Comparison of ENCODE assay signal across 8 cellular contexts in genomic region chr11:45917286-45917622, GRCh38. TPM values are rescaled to one million over a fixed set of nuclear protein-coding genes. Genes with fewer than 3 reads are reported as not detected.
A peak's percentile ranks its signal among the peaks of the same experiment; 100 is the strongest.
DNase-seq lines count a peak whose midpoint lies in the region; ATAC-seq, FAIRE-seq and TF ChIP-seq lines count a peak whose summit lies in the region.

No MANE protein-coding gene starts in this region.

- peaks cover 4% of the 10 kb centered on the region for H3K36me3 ChIP-seq in H7 (replicated peaks; ENCODE audit: control insufficient read depth, insufficient read depth, low read length)
- H3K36me3 ChIP-seq in kidney epithelial cell (ENCODE audit: control insufficient read depth, insufficient read depth, low read length): peaks cover 2% of the 10 kb centered on the region
- H3K36me3 ChIP-seq in thyroid gland: peaks cover 15 to 19% of the 10 kb centered on the region in 2 donors

- TF ChIP-seq POLR2A in A549 (IDR thresholded peaks at IDR 0.05; ENCODE audit: low read length): no peak
- TF ChIP-seq POLR2A in thyroid gland (IDR thresholded peaks at IDR 0.05): no peak

- peak overlapping the region; percentile 86 for H3K4me2 ChIP-seq in A549

- TF ChIP-seq CTCF in A549 (IDR thresholded peaks at IDR 0.05): no peak
- TF ChIP-seq CTCF in kidney epithelial cell (IDR thresholded peaks at IDR 0.05; ENCODE audit: insufficient read depth, low read length, poor library complexity, severe bottlenecking): no peak
- no peak for TF ChIP-seq CTCF in thyroid gland (IDR thresholded peaks at IDR 0.05)

- POLR2A ChIA-PET in A549 (lab: Yijun Ruan, JAX): interaction anchor here (1.0 to 1.4 kb wide), 5 partner anchors 9 to 204 kb away, joined by 3 to 9 read pairs (median 6); partner anchors contain the start of gene PHF21A

- TF ChIP-seq RAD21 in A549 (conservative IDR thresholded peaks at IDR 0.05 in 1 of 2, IDR thresholded peaks at IDR 0.05 in 1 of 2): no peak

- H3K27ac ChIP-seq in A549: peak overlapping the region; percentile 88 to 96
- peak overlapping the region; percentile 23 to 80 (median 71) for H3K27ac ChIP-seq in thyroid gland

- peaks cover 37% of the 10 kb centered on the region for H3K4me1 Mint-ChIP-seq in activated naive CD8-positive, alpha-beta T cell (ENCODE audit: low read depth)

- ATAC-seq in A549 (no peak), HG03097 (IDR thresholded peaks at IDR 0.05; ENCODE audit: low FRiP score, unreplicated experiment) (no peak)

- H3K4me3 Mint-ChIP-seq in activated naive CD8-positive, alpha-beta T cell: peak overlapping the region; percentile 95

- DNase-seq in A549 (ENCODE audit: low read depth in 1 of 2, low spot score in 1 of 2) (no peak), H7 (peak; percentile 80), kidney epithelial cell (ENCODE audit: low read depth) (no peak), thyroid gland (no peak), NCI-H1436 (lab: John Stamatoyannopoulos, UW) (no peak), AG20443 (ENCODE audit: low spot score) (no peak)

- H3K36me3 Mint-ChIP-seq in activated naive CD8-positive, alpha-beta T cell: no peaks in the 10 kb centered on the region

- H3K9me3 ChIP-seq in A549: no peaks in the 10 kb centered on the region
- H3K9me3 ChIP-seq in thyroid gland: no peaks in the 10 kb centered on the region

- peak overlapping the region; percentile 97 for H3K27ac Mint-ChIP-seq in activated naive CD8-positive, alpha-beta T cell

- peaks cover 13% of the 10 kb centered on the region; the same call in 2 of the 3 replicates for H3K4me1 ChIP-seq in A549
- peaks cover 27 to 37% of the 10 kb centered on the region in 2 donors for H3K4me1 ChIP-seq in thyroid gland

- H3K27me3 ChIP-seq in H7 (ENCODE audit: control insufficient read depth, insufficient read depth, low read length): peaks cover 7% of the 10 kb centered on the region; the same call in 1 of the 2 replicates
- peaks cover 15% of the 10 kb centered on the region for H3K27me3 ChIP-seq in kidney epithelial cell (ENCODE audit: control insufficient read depth, insufficient read depth, low read length)
- no peaks in the 10 kb centered on the region for H3K27me3 ChIP-seq in thyroid gland

- H3K4me3 ChIP-seq in A549 (peak overlapping the region; percentile 81), H7 (ENCODE audit: insufficient read depth, low read depth, low read length) (peak overlapping the region; percentile 91), kidney epithelial cell (ENCODE audit: low read depth, low read length) (peak overlapping the region; percentile 93), thyroid gland (replicated peaks in 1 of 3) (peak overlapping the region; percentile 38 to 76 (median 43))

- CTCF ChIA-PET in A549 (lab: Yijun Ruan, JAX): interaction anchor here (0.7 to 3.6 kb wide), 6 partner anchors 10 to 51 kb away, joined by 3 to 12 read pairs (median 3); no protein-coding TSS in a partner anchor

- FAIRE-seq in A549 (lab: Jason Lieb, UNC): no peak

- TF ChIP-seq EP300 in A549 (IDR thresholded peaks at IDR 0.05): no peak

- H3K27me3 Mint-ChIP-seq in activated naive CD8-positive, alpha-beta T cell: no peaks in the 10 kb centered on the region

- 3% methylated on average over 10 of the region's 16 CpGs for WGBS in A549 (ENCODE audit: missing lambda C conversion rate)
- 5% methylated on average over 14 to 15 of the region's 16 CpGs for WGBS in thyroid gland, 2 donors

- intact Hi-C loops in thyroid gland (cut with DNase I): loop anchor here (10.0 kb wide), 1 partner anchor 112 kb away; the partner anchor contains the start of gene SLC35C1

- no peaks in the 10 kb centered on the region for H3K9me3 Mint-ChIP-seq in activated naive CD8-positive, alpha-beta T cell (ENCODE audit: low read depth)

TF ChIP-seq in A549, 52 proteins besides CTCF, POLR2A, EP300 and RAD21:
- TF ChIP-seq FOXS1 (CRISPR knock-in tag; IDR thresholded peaks at IDR 0.05): no peak
- TF ChIP-seq EHF (CRISPR knock-in tag; IDR thresholded peaks at IDR 0.05): no peak
- no peak for TF ChIP-seq ZNF302 (CRISPR knock-in tag; IDR thresholded peaks at IDR 0.05)

RNA-seq across cellular contexts. Expression of gene PEX16, which starts 0.4 kb away (rescaled TPM):
- polyA plus RNA-seq in A549 (2011; rRNA removed) (18.0 and 20.2 TPM in 2 replicates), A549 (2017; fragmentation: RNase III; extraction: RNeasy Plus Mini Kit Qiagen cat#74134 plus additional on column Dnase treatment) (16.2 to 18.2 TPM (median 17.8 TPM) in 3 replicates)
- polyA plus RNA-seq in A549 (2012; cell fraction: cytosol; rRNA removed): 28.6 and 34.6 TPM in 2 replicates
- 83.0 and 92.0 TPM in 2 replicates for polyA plus RNA-seq in A549 (2012; cell fraction: nucleus; rRNA removed)
- 8.4 and 12.7 TPM in 2 replicates for polyA minus RNA-seq in A549 (2011; rRNA and poly(A)+ RNA removed)
- total RNA-seq in H7 (2014; rRNA removed; shearing (Covaris generic)): 39.9 and 43.7 TPM in 2 replicates
- total RNA-seq in kidney epithelial cell (37.4 and 52.0 TPM in 2 replicates), thyroid gland (10 to 100 TPM; 28.5 to 41.2 (median 29.5) TPM)

RNA-seq across cellular contexts. Expression of gene LARGE2, which starts 5.2 kb away (rescaled TPM):
- polyA plus RNA-seq in A549 (2011; rRNA removed) (0.97 and 1.2 TPM in 2 replicates), A549 (2017; fragmentation: RNase III; extraction: RNeasy Plus Mini Kit Qiagen cat#74134 plus additional on column Dnase treatment) (1.4 to 2.3 TPM (median 2.1 TPM) in 3 replicates)
- polyA plus RNA-seq in A549 (2012; cell fraction: cytosol; rRNA removed): 4.4 and 5.0 TPM in 2 replicates
- 10.8 and 14.4 TPM in 2 replicates for polyA plus RNA-seq in A549 (2012; cell fraction: nucleus; rRNA removed)
- polyA minus RNA-seq in A549 (2011; rRNA and poly(A)+ RNA removed): 0.70 and 1.4 TPM in 2 replicates
- 36.6 and 38.6 TPM in 2 replicates for total RNA-seq in H7 (2014; rRNA removed; shearing (Covaris generic))
- total RNA-seq in kidney epithelial cell (10.9 and 11.2 TPM in 2 replicates), thyroid gland (10 to 100 TPM; 11.2 to 19.0 (median 14.1) TPM)

RNA-seq across cellular contexts. Expression of gene FREY1, which starts 10.2 kb away (rescaled TPM):
- polyA plus RNA-seq in A549 (2011; rRNA removed): 0.17 TPM in 1 of 2 replicates, not detected in the other
- polyA plus RNA-seq in A549 (2012; cell fraction: cytosol; rRNA removed): 0.13 and 0.18 TPM in 2 replicates
- polyA plus RNA-seq in A549 (2012; cell fraction: nucleus; rRNA removed): 1.7 and 2.0 TPM in 2 replicates
- 0.18 to 0.22 TPM (median 0.21 TPM) in 3 replicates for polyA plus RNA-seq in A549 (2017; fragmentation: RNase III; extraction: RNeasy Plus Mini Kit Qiagen cat#74134 plus additional on column Dnase treatment)
- 1.1 and 2.7 TPM in 2 replicates for polyA minus RNA-seq in A549 (2011; rRNA and poly(A)+ RNA removed)
- 0.35 and 2.3 TPM in 2 replicates for total RNA-seq in H7 (2014; rRNA removed; shearing (Covaris generic))
- total RNA-seq in kidney epithelial cell: not detected in 2 replicates
- 1 to 10 TPM in 2 of 4 donors, not detected in 2; 1.8 to 2.6 TPM for total RNA-seq in thyroid gland

RNA-seq across cellular contexts. Expression of gene MAPK8IP1, which starts 31.8 kb away (rescaled TPM):
- polyA plus RNA-seq in A549 (2011; rRNA removed) (2.6 and 2.7 TPM in 2 replicates), A549 (2017; fragmentation: RNase III; extraction: RNeasy Plus Mini Kit Qiagen cat#74134 plus additional on column Dnase treatment) (5.4 to 5.8 TPM (median 5.7 TPM) in 3 replicates)
- 4.6 and 6.8 TPM in 2 replicates for polyA plus RNA-seq in A549 (2012; cell fraction: cytosol; rRNA removed)
- 7.0 and 12.5 TPM in 2 replicates for polyA plus RNA-seq in A549 (2012; cell fraction: nucleus; rRNA removed)
- 5.4 and 6.4 TPM in 2 replicates for polyA minus RNA-seq in A549 (2011; rRNA and poly(A)+ RNA removed)
- total RNA-seq in H7 (2014; rRNA removed; shearing (Covaris generic)): 10.4 and 15.3 TPM in 2 replicates
- total RNA-seq in kidney epithelial cell (13.2 and 14.8 TPM in 2 replicates), thyroid gland (10 to 100 TPM in 3 of 4 donors, 1 to 10 TPM in 1; 9.5 to 25.1 (median 17.4) TPM)

Comparison
In these comparisons a context has a peak if more than half of its experiments do, and no peak if none do; other contexts are left out.
1. H3K4me3 ChIP-seq: peak in every context shown above with its lines; median percentile 93 in kidney epithelial cell; 91 in H7; 81 in A549; 43 in thyroid gland.